ENCODE assay signal across 23 cellular contexts in genomic region chr7:17581301-17581700, GRCh38.
"Had no signal": no experiment of that assay in that cellular context is flagged by ENCODE, and none has a peak within 500 bp of the region (broad histone marks: within the 10 kb centered on the region; RNA-seq: fewer than 3 reads in every experiment).

No MANE protein-coding gene starts in this region.

- H2AFZ ChIP-seq: hepatocyte had no signal

- H3K79me2 ChIP-seq: hepatocyte had no signal

- H3K4me1 ChIP-seq: esophagus muscularis mucosa, gastroesophageal sphincter, heart left ventricle, left ventricle myocardium inferior, lower lobe of right lung had no signal

- H3K4me1 Mint-ChIP-seq: immature natural killer cell; mesothelial cell of epicardium; naive B cell; naive thymus-derived CD8-positive, alpha-beta T cell had no signal

- H3K27ac ChIP-seq: coronary artery, dorsolateral prefrontal cortex, esophagus muscularis mucosa, gastroesophageal sphincter, heart left ventricle, hepatocyte, left ventricle myocardium inferior, lower lobe of right lung had no signal

- H3K27me3 ChIP-seq: dorsolateral prefrontal cortex, esophagus muscularis mucosa, gastroesophageal sphincter, heart left ventricle, hepatocyte had no signal

- H3K27ac Mint-ChIP-seq: immature natural killer cell; mesothelial cell of epicardium; naive thymus-derived CD8-positive, alpha-beta T cell had no signal

- ATAC-seq: gastroesophageal sphincter; heart left ventricle; left colon; left lobe of liver; lower lobe of right lung; mucosa of descending colon; naive thymus-derived CD8-positive, alpha-beta T cell had no signal

- H3K4me2 ChIP-seq: hepatocyte had no signal

- H3K4me3 ChIP-seq: coronary artery, dorsolateral prefrontal cortex, esophagus muscularis mucosa, gastroesophageal sphincter, heart left ventricle, hepatocyte, left ventricle myocardium inferior, lower lobe of right lung, mucosa of descending colon had no signal

- H3K4me3 Mint-ChIP-seq: immature natural killer cell; mesothelial cell of epicardium; naive B cell; naive thymus-derived CD8-positive, alpha-beta T cell had no signal

- H3K27me3 Mint-ChIP-seq: naive B cell had no signal

- H3K36me3 ChIP-seq: esophagus muscularis mucosa, gastroesophageal sphincter, heart left ventricle, left ventricle myocardium inferior, lower lobe of right lung had no signal

- H3K9me3 ChIP-seq: mucosa of descending colon had no signal

- DNase-seq: dermis blood vessel endothelial cell; dorsolateral prefrontal cortex; effector CD4-positive, alpha-beta T cell; effector memory CD4-positive, alpha-beta T cell; heart left ventricle; hypothalamus; immature natural killer cell; islet precursor cell; kidney; kidney glomerular epithelial cell; left colon; left ventricle myocardium inferior; lower lobe of right lung; mesenchymal stem cell; mucosa of descending colon; naive B cell; naive thymus-derived CD8-positive, alpha-beta T cell had no signal

- H3K36me3 Mint-ChIP-seq: immature natural killer cell had no signal
